In genomic region chr4:8480221-8480620, GRCh38 we compare ENCODE assay signal across 2 cellular contexts.
TF ChIP-seq lines count a peak whose summit lies in the region.

No MANE protein-coding gene starts in this region.

TF ChIP-seq in GM23338, 12 proteins besides CTCF, POLR2A, EP300 and RAD21:
- TF ChIP-seq NANOG (IDR thresholded peaks at IDR 0.05; ENCODE audit: borderline replicate concordance) (no peak), ETS1 (IDR thresholded peaks at IDR 0.05) (no peak), ZNF331 (CRISPR knock-in tag; IDR thresholded peaks at IDR 0.05; ENCODE audit: low read depth) (no peak)

TF ChIP-seq in SK-N-SH, 30 proteins besides CTCF, POLR2A, EP300 and RAD21:
- no peak for TF ChIP-seq TEAD4 (IDR thresholded peaks at IDR 0.05; ENCODE audit: borderline replicate concordance, insufficient read depth)
- no peak for TF ChIP-seq POLR2AphosphoS5 (IDR thresholded peaks at IDR 0.05; ENCODE audit: low read depth, low read length)
- TF ChIP-seq REST (IDR thresholded peaks at IDR 0.05; ENCODE audit: low read depth, low read length) = no peak
- TF ChIP-seq SIN3A (IDR thresholded peaks at IDR 0.05; ENCODE audit: borderline replicate concordance, low read depth, low read length) = no peak
- no peak for TF ChIP-seq TAF1 (IDR thresholded peaks at IDR 0.05; ENCODE audit: borderline replicate concordance, low read depth, low read length)
- no peak for TF ChIP-seq ELF1 (IDR thresholded peaks at IDR 0.05)
- no peak for TF ChIP-seq YY1 (IDR thresholded peaks at IDR 0.05; ENCODE audit: low read depth)
- TF ChIP-seq NRF1 (IDR thresholded peaks at IDR 0.05; ENCODE audit: low read depth, low read length) = no peak
- no peak for TF ChIP-seq GATA2 (CRISPR knock-in tag; IDR thresholded peaks at IDR 0.05)
TF ChIP-seq in SK-N-SH: peak in this region for 0.
